In genomic region chr20:60058869-60059268, GRCh38 we compare ENCODE assay signal across 11 cellular contexts.
A peak's percentile ranks its signal among the peaks of the same experiment; 100 is the strongest.
DNase-seq lines count a peak whose midpoint lies in the region; ATAC-seq lines count a peak whose summit lies in the region.
"Had no signal": no experiment of that assay in that cellular context is flagged by ENCODE, and none has a peak within 500 bp of the region (broad histone marks: within the 10 kb centered on the region; RNA-seq: fewer than 3 reads in every experiment).

No MANE protein-coding gene starts in this region.

- H3K4me1 Mint-ChIP-seq in activated CD4-positive, alpha-beta T cell treated with anti-CD3 and anti-CD28 coated beads, Interleukin-2, amount 10 ng/mL, durations not matched to agents 24 days and 14 days = peaks cover 34% of the 10 kb centered on the region
- peaks cover 27 to 38% of the 10 kb centered on the region in 2 donors for H3K4me1 Mint-ChIP-seq in stimulated activated naive B cell treated with anti-CD40 and anti-IgM and Interleukin-4, amounts not matched to agents 10 μg/mL and 1 μg/mL and 100 μg/mL, for 72 hours

- DNase-seq in activated CD4-positive, alpha-beta T cell treated with anti-CD3 and anti-CD28 coated beads, Interleukin-2, amount 10 ng/mL, durations not matched to agents 24 days and 14 days = no peak
- DNase-seq in activated CD4-positive, alpha-beta T cell treated with anti-CD3 and anti-CD28 coated beads, Interleukin-2, amount 50 U/mL, for 48 hours = no peak
- DNase-seq in SK-N-MC (ENCODE audit: low read depth, low spot score) = no peak
- peak; percentile 41 for DNase-seq in left lobe of liver (ENCODE audit: low spot score)
- DNase-seq in stimulated activated naive B cell treated with anti-CD40 and anti-IgM and Interleukin-4, amounts not matched to agents 10 μg/mL and 1 μg/mL and 100 μg/mL, for 72 hours = no peak
- DNase-seq in posterior vena cava (ENCODE audit: low spot score) = no peak
- DNase-seq: ACHN; activated CD4-positive, alpha-beta T cell treated with anti-CD3 and anti-CD28 coated beads for 1 hour had no signal

- peak overlapping the region; percentile 97 for H3K27ac ChIP-seq in SK-N-MC
- H3K27ac ChIP-seq: epithelial cell of prostate had no signal

- peak overlapping the region; percentile 57 for H3K4me3 ChIP-seq in SK-N-MC

- H3K9me3 ChIP-seq in SK-N-MC (ENCODE audit: low read depth, low read length) = no peaks in the 10 kb centered on the region

- peak overlapping the region; percentile 32 for H3K9ac ChIP-seq in SK-N-MC (ENCODE audit: insufficient read length)

- H3K36me3 ChIP-seq in SK-N-MC (ENCODE audit: insufficient read depth, low read length) = no peaks in the 10 kb centered on the region

- H3K27me3 Mint-ChIP-seq in activated CD4-positive, alpha-beta T cell treated with anti-CD3 and anti-CD28 coated beads, Interleukin-2, amount 10 ng/mL, durations not matched to agents 24 days and 14 days = no peaks in the 10 kb centered on the region
- peaks cover 0 to under 1% of the 10 kb centered on the region in 2 donors for H3K27me3 Mint-ChIP-seq in stimulated activated naive B cell treated with anti-CD40 and anti-IgM and Interleukin-4, amounts not matched to agents 10 μg/mL and 1 μg/mL and 100 μg/mL, for 72 hours

- H3K36me3 Mint-ChIP-seq in activated CD4-positive, alpha-beta T cell treated with anti-CD3 and anti-CD28 coated beads, Interleukin-2, amount 10 ng/mL, durations not matched to agents 24 days and 14 days (ENCODE audit: low read depth) = no peaks in the 10 kb centered on the region
- no peaks in the 10 kb centered on the region for H3K36me3 Mint-ChIP-seq in stimulated activated naive B cell treated with anti-CD40 and anti-IgM and Interleukin-4, amounts not matched to agents 10 μg/mL and 1 μg/mL and 100 μg/mL, for 72 hours

- H3K9me3 Mint-ChIP-seq in activated CD4-positive, alpha-beta T cell treated with anti-CD3 and anti-CD28 coated beads, Interleukin-2, amount 10 ng/mL, durations not matched to agents 24 days and 14 days = no peaks in the 10 kb centered on the region
- H3K9me3 Mint-ChIP-seq in stimulated activated naive B cell treated with anti-CD40 and anti-IgM and Interleukin-4, amounts not matched to agents 10 μg/mL and 1 μg/mL and 100 μg/mL, for 72 hours = no peaks in the 10 kb centered on the region

- peak overlapping the region; percentile 88 for H3K27ac Mint-ChIP-seq in activated CD4-positive, alpha-beta T cell treated with anti-CD3 and anti-CD28 coated beads, Interleukin-2, amount 10 ng/mL, durations not matched to agents 24 days and 14 days
- H3K27ac Mint-ChIP-seq in stimulated activated naive B cell treated with anti-CD40 and anti-IgM and Interleukin-4, amounts not matched to agents 10 μg/mL and 1 μg/mL and 100 μg/mL, for 72 hours = peak overlapping the region; percentile 63

- intact Hi-C loops in activated CD4-positive, alpha-beta T cell treated with anti-CD3 and anti-CD28 coated beads, Interleukin-2, amount 10 ng/mL, durations not matched to agents 24 days and 14 days (cut with micrococcal nuclease) = loop anchor here (5.0 kb wide), 1 partner anchor 1168 kb away; no protein-coding TSS in a partner anchor
- intact Hi-C loops in posterior vena cava (cut with DNase I) = no loop called here

- H3K4me3 Mint-ChIP-seq in activated CD4-positive, alpha-beta T cell treated with anti-CD3 and anti-CD28 coated beads, Interleukin-2, amount 10 ng/mL, durations not matched to agents 24 days and 14 days = peak overlapping the region; percentile 76
- H3K4me3 Mint-ChIP-seq in stimulated activated naive B cell treated with anti-CD40 and anti-IgM and Interleukin-4, amounts not matched to agents 10 μg/mL and 1 μg/mL and 100 μg/mL, for 72 hours = peak overlapping the region; percentile 27 to 64

- ATAC-seq in left lobe of liver (no peak), GM19452 (IDR thresholded peaks at IDR 0.05; ENCODE audit: unreplicated experiment) (no peak), GM21786 (IDR thresholded peaks at IDR 0.05; ENCODE audit: unreplicated experiment) (no peak)
- no peak for ATAC-seq in stimulated activated naive B cell treated with anti-CD40 and anti-IgM and Interleukin-4, amounts not matched to agents 10 μg/mL and 1 μg/mL and 100 μg/mL, for 72 hours (replicated peaks)
